ENCODE assay signal across 1 cellular context in the genomic region with DNA sequence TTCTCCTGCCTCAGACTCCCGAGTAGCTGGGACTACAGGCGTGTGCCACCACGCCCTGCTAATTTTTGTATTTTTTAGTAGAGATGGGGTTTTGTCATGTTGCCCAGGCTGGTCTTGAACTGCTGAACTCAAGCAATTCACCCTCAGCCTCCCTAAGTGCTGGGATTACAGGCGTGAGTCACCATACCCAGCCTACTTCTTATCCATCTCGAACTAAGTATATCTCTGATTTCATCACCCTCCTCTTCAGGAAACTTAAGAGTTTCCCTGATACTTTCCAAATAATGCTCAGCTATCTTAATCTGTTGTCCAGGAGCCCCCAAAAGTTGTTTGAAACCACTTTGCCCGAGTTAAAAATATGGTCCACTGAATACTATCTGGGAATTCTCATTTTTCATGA. TPM values are rescaled to one million over a fixed set of nuclear protein-coding genes. Genes with fewer than 3 reads are reported as not detected.
"Had no signal": no experiment of that assay in that cellular context is flagged by ENCODE, and none has a peak within 500 bp of the region (broad histone marks: within the 10 kb centered on the region; RNA-seq: fewer than 3 reads in every experiment).

No MANE protein-coding gene starts in this region.

RNA-seq across cellular contexts. Expression of gene FHOD3, which starts 59.2 kb away (rescaled TPM):
- polyA plus RNA-seq: HepG2 had no signal
